27 cellular contexts compared by ENCODE assay signal in the genomic region with DNA sequence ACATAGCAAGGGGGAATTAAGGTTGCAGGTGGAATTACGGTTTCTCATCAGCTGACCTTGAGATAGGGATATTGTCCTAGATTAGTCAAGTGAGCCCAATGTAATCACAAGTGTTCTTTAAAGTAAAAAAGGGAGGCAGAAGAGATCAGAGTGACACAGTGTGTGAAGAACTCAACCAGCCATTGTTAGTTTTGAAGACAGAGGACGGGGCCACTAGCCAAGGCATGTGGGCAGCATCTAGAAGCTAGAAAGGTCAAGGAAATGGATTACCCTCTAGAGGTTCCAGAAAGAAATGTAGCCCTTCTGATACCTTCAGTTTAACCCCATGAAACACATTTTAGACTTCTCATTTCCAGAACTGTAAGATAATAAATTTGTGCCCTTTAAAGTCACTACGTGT. TPM values are rescaled to one million over a fixed set of nuclear protein-coding genes. Genes with fewer than 3 reads are reported as not detected.
DNase-seq lines count a peak whose midpoint lies in the region; ATAC-seq, FAIRE-seq and TF ChIP-seq lines count a peak whose summit lies in the region.
"Had no signal": no experiment of that assay in that cellular context is flagged by ENCODE, and none has a peak within 500 bp of the region (broad histone marks: within the 10 kb centered on the region; RNA-seq: fewer than 3 reads in every experiment).

No MANE protein-coding gene starts in this region.

- H3K36me3 ChIP-seq in HepG2 (replicated peaks in 1 of 2; ENCODE audit: control insufficient read depth in 1 of 2, insufficient read depth in 2 of 2, low read length in 2 of 2) (no peaks in the 10 kb centered on the region), right lobe of liver (no peaks in the 10 kb centered on the region), HEK293 (ENCODE audit: control insufficient read depth in 2 of 2, insufficient read depth in 1 of 2, low read length in 2 of 2) (no peaks in the 10 kb centered on the region), K562 (ENCODE audit: control insufficient read depth, insufficient read depth, low read length) (no peaks in the 10 kb centered on the region), spleen (no peaks in the 10 kb centered on the region)
- H3K36me3 ChIP-seq: BE2C, BLaER1 had no signal

- POLR2A ChIA-PET in HepG2 (lab: Yijun Ruan, JAX) (no interaction called here), HEK293 (lab: Yijun Ruan, JAX) (no interaction called here), K562 (lab: Yijun Ruan, JAX) (no interaction called here), T-cell (lab: Charles Lee) (interaction anchor here in 1 of 2 donors (0.5 kb wide), 1 partner anchor 179 kb away, joined by 3 read pairs; no protein-coding TSS in a partner anchor)
- POLR2A ChIA-PET in activated CD8-positive, alpha-beta T cell treated with anti-CD3 and anti-CD28 coated beads, Interleukin-2, amount 10 ng/mL, durations not matched to agents 7 days and 5 days (lab: Charles Lee), result no interaction called here

- FAIRE-seq in HepG2 (lab: Jason Lieb, UNC), result no peak
- FAIRE-seq in GM19239 (lab: Jason Lieb, UNC), result peak; percentile 51
- peak; percentile 19 for FAIRE-seq in K562 (lab: Jason Lieb, UNC)
- FAIRE-seq: A204.1, GM12878 had no signal

- no peaks in the 10 kb centered on the region for H3K9me1 ChIP-seq in K562 (ENCODE audit: control insufficient read depth, insufficient read depth, low read length)

- intact Hi-C loops in HepG2 (cut with micrococcal nuclease; ENCODE audit: unreplicated experiment), result no loop called here
- intact Hi-C loops in right lobe of liver (cut with DNase I), result no loop called here
- intact Hi-C loops in K562 (cut with micrococcal nuclease), result no loop called here
- intact Hi-C loops in spleen (cut with DNase I; ENCODE audit: low total_unique reads), result no loop called here

- no peak for TF ChIP-seq CTCF in HepG2 (CRISPR knock-in tag; IDR thresholded peaks at IDR 0.05)
- TF ChIP-seq CTCF in right lobe of liver (IDR thresholded peaks at IDR 0.05), result no peak
- no peak for TF ChIP-seq CTCF in HEK293 (tag by site-specific recombination; IDR thresholded peaks at IDR 0.05)
- TF ChIP-seq CTCF in K562 (IDR thresholded peaks at IDR 0.05 in 2 of 3, conservative IDR thresholded peaks at IDR 0.05 in 1 of 3; ENCODE audit: insufficient read depth in 2 of 3, low read depth in 1 of 3, low read length in 3 of 3), result no peak
- TF ChIP-seq CTCF in spleen (IDR thresholded peaks at IDR 0.05 in 8 of 11, conservative IDR thresholded peaks at IDR 0.05 in 3 of 11), result no peak

- TF ChIP-seq EP300 in HepG2 (IDR thresholded peaks at IDR 0.05; ENCODE audit: low read depth in 2 of 2, low read length in 2 of 2), result no peak
- TF ChIP-seq EP300 in HepG2 (CRISPR knock-in tag; IDR thresholded peaks at IDR 0.05; ENCODE audit: borderline replicate concordance), result no peak
- no peak for TF ChIP-seq EP300 in K562 (IDR thresholded peaks at IDR 0.05; ENCODE audit: low read length)

- H3K9me3 Mint-ChIP-seq in activated CD8-positive, alpha-beta T cell treated with anti-CD3 and anti-CD28 coated beads, Interleukin-2, amount 10 ng/mL, durations not matched to agents 7 days and 5 days (ENCODE audit: insufficient read depth), result peaks cover 5% of the 10 kb centered on the region
- H3K9me3 Mint-ChIP-seq in T-cell, result peaks cover 6 to 10% (median 6%) of the 10 kb centered on the region in 3 donors

- TF ChIP-seq POLR2A in HepG2 (IDR thresholded peaks at IDR 0.05; ENCODE audit: insufficient read depth in 1 of 2, low read depth in 2 of 2, low read length in 2 of 2), result no peak
- no peak for TF ChIP-seq POLR2A in right lobe of liver (IDR thresholded peaks at IDR 0.05)
- TF ChIP-seq POLR2A in K562 (conservative IDR thresholded peaks at IDR 0.05), result no peak
- no peak for TF ChIP-seq POLR2A in spleen (IDR thresholded peaks at IDR 0.05)

- no peaks in the 10 kb centered on the region for H3K36me3 Mint-ChIP-seq in activated CD8-positive, alpha-beta T cell treated with anti-CD3 and anti-CD28 coated beads, Interleukin-2, amount 10 ng/mL, durations not matched to agents 7 days and 5 days (ENCODE audit: low read depth)
- H3K36me3 Mint-ChIP-seq in T-cell, result peaks cover 17% of the 10 kb centered on the region
- H3K36me3 Mint-ChIP-seq: CD14-positive monocyte had no signal

- peaks cover 8% of the 10 kb centered on the region for H3K9me3 ChIP-seq in HepG2 (ENCODE audit: low read length)
- H3K9me3 ChIP-seq in right lobe of liver, result no peaks in the 10 kb centered on the region
- H3K9me3 ChIP-seq in HEK293 (ENCODE audit: control insufficient read depth, insufficient read depth, low read depth, low read length), result no peaks in the 10 kb centered on the region
- no peaks in the 10 kb centered on the region for H3K9me3 ChIP-seq in K562 (replicated peaks; ENCODE audit: control insufficient read depth, insufficient read depth, low read depth, low read length)
- H3K9me3 ChIP-seq in spleen, result peaks cover 5 to 13% (median 10%) of the 10 kb centered on the region in 8 donors
- H3K9me3 ChIP-seq: BE2C had no signal

- no peak overlapping the region for H3K4me3 Mint-ChIP-seq in activated CD8-positive, alpha-beta T cell treated with anti-CD3 and anti-CD28 coated beads, Interleukin-2, amount 10 ng/mL, durations not matched to agents 7 days and 5 days
- no peak overlapping the region for H3K4me3 Mint-ChIP-seq in T-cell
- H3K4me3 Mint-ChIP-seq: CD14-positive monocyte; CD4-positive, alpha-beta memory T cell; CD4-positive, CD25-positive, alpha-beta regulatory T cell; CD8-positive, alpha-beta memory T cell had no signal

- WGBS in HepG2 (ENCODE audit: low lambda C conversion rate), result 58% methylated on average over 3 of the region's 3 CpGs
- 100% methylated on average over 3 of the region's 3 CpGs for WGBS in right lobe of liver (ENCODE audit: insufficient coverage, low coverage, low lambda C conversion rate, missing lambda C conversion rate)
- WGBS in K562 (ENCODE audit: insufficient coverage, low coverage, missing lambda C conversion rate), result 0% methylated on average over 3 of the region's 3 CpGs
- 94 to 97% (median 95%) methylated on average over 3 of the region's 3 CpGs for whole genome bisulfite sequencing in spleen, 5 donors

- H3K27ac ChIP-seq in HepG2 (ENCODE audit: extremely low read length, insufficient read depth, low read length) (no peak overlapping the region), right lobe of liver (no peak overlapping the region), HEK293 (ENCODE audit: extremely low read depth, low read depth, low read length) (no peak overlapping the region), K562 (ENCODE audit: extremely low read depth, low read depth, low read length) (no peak overlapping the region), spleen (no peak overlapping the region)
- H3K27ac ChIP-seq: BLaER1 had no signal

- CTCF ChIA-PET in HepG2 (lab: Yijun Ruan, JAX; ENCODE audit: low intra/inter-chr PET ratio, low total read pairs), result no interaction called here
- CTCF ChIA-PET in HEK293 (lab: Yijun Ruan, JAX), result interaction anchor here (0.6 to 2.0 kb wide), 3 partner anchors 10 to 869 kb away, joined by 3 to 12 read pairs (median 3); no protein-coding TSS in a partner anchor
- CTCF ChIA-PET in K562 (lab: Yijun Ruan, JAX; ENCODE audit: low intra/inter-chr PET ratio), result no interaction called here
- CTCF ChIA-PET in activated CD8-positive, alpha-beta T cell treated with anti-CD3 and anti-CD28 coated beads, Interleukin-2, amount 10 ng/mL, durations not matched to agents 7 days and 5 days (lab: Charles Lee), result interaction anchor here (0.9 to 1.9 kb wide), 2 partner anchors 10 to 198 kb away, joined by 3 to 5 read pairs; no protein-coding TSS in a partner anchor
- CTCF ChIA-PET in T-cell (lab: Charles Lee), result interaction anchor here in 1 of 2 donors (1.0 kb wide), 1 partner anchor 198 kb away, joined by 3 read pairs; no protein-coding TSS in a partner anchor

- peaks cover 4% of the 10 kb centered on the region for H3K27me3 Mint-ChIP-seq in activated CD8-positive, alpha-beta T cell treated with anti-CD3 and anti-CD28 coated beads, Interleukin-2, amount 10 ng/mL, durations not matched to agents 7 days and 5 days (ENCODE audit: low read depth)
- no peaks in the 10 kb centered on the region for H3K27me3 Mint-ChIP-seq in T-cell
- H3K27me3 Mint-ChIP-seq: CD4-positive, alpha-beta memory T cell had no signal

- H3K9ac ChIP-seq in HepG2 (ENCODE audit: insufficient read depth, low read depth, low read length) (no peak overlapping the region), K562 (ENCODE audit: insufficient read depth in 1 of 2, low read depth in 2 of 2, low read length in 2 of 2) (no peak overlapping the region)
- H3K9ac ChIP-seq: BLaER1 had no signal

- H3K4me1 Mint-ChIP-seq in activated CD8-positive, alpha-beta T cell treated with anti-CD3 and anti-CD28 coated beads, Interleukin-2, amount 10 ng/mL, durations not matched to agents 7 days and 5 days (ENCODE audit: low read depth), result no peaks in the 10 kb centered on the region
- H3K4me1 Mint-ChIP-seq in T-cell, result no peaks in the 10 kb centered on the region
- H3K4me1 Mint-ChIP-seq: CD4-positive, alpha-beta memory T cell had no signal

- H3K4me3 ChIP-seq in HepG2 (replicated peaks in 1 of 3; ENCODE audit: insufficient read depth in 1 of 3, low read depth in 2 of 3, low read length in 3 of 3) (no peak overlapping the region), right lobe of liver (no peak overlapping the region), HEK293 (ENCODE audit: low read depth, low read length) (no peak overlapping the region), K562 (no peak overlapping the region), spleen (no peak overlapping the region)
- H3K4me3 ChIP-seq: BLaER1, GM12878 had no signal

- ATAC-seq in HepG2 (no peak), right lobe of liver (no peak), K562 (no peak), T-cell (replicated peaks in 1 of 4) (no peak)
- ATAC-seq in activated CD8-positive, alpha-beta T cell treated with anti-CD3 and anti-CD28 coated beads, Interleukin-2, amount 10 ng/mL, durations not matched to agents 7 days and 5 days, result no peak

- H3K27ac Mint-ChIP-seq in activated CD8-positive, alpha-beta T cell treated with anti-CD3 and anti-CD28 coated beads, Interleukin-2, amount 10 ng/mL, durations not matched to agents 7 days and 5 days, result no peak overlapping the region
- no peak overlapping the region for H3K27ac Mint-ChIP-seq in T-cell
- H3K27ac Mint-ChIP-seq: CD4-positive, alpha-beta memory T cell; CD4-positive, CD25-positive, alpha-beta regulatory T cell; CD8-positive, alpha-beta memory T cell had no signal

- in situ Hi-C loops in HepG2 (cut with HindIII; ENCODE audit: extremely low pct_ligation_motif_present, low pct_unique_long_range_greater_than_20kb), result loop anchor here (25.0 kb wide), 1 partner anchor 364 kb away; a partner anchor contains a TSS
- in situ Hi-C loops in K562 (cut with MboI), result no loop called here

- H3K4me2 ChIP-seq in HepG2 (ENCODE audit: low read depth, low read length) (no peak overlapping the region), K562 (ENCODE audit: insufficient read depth, low read length) (no peak overlapping the region)
- H3K4me2 ChIP-seq: BLaER1 had no signal

- no TSS peak for BruUV-seq in HepG2 (replicated peaks; lab: Mats Ljungman, UMichigan)
- no TSS peak for BruUV-seq in K562 (replicated peaks; lab: Mats Ljungman, UMichigan)

- H3K27me3 ChIP-seq in HepG2 (ENCODE audit: control insufficient read depth in 1 of 2, insufficient read depth in 2 of 2, low read length in 2 of 2), result no peaks in the 10 kb centered on the region
- H3K27me3 ChIP-seq in right lobe of liver, result no peaks in the 10 kb centered on the region
- no peaks in the 10 kb centered on the region; a peak in 1 of 5 replicates for H3K27me3 ChIP-seq in K562 (ENCODE audit: control insufficient read depth in 2 of 2, insufficient read depth in 2 of 2, low read length in 2 of 2)
- H3K27me3 ChIP-seq in spleen (replicated peaks in 1 of 7), result no peaks in the 10 kb centered on the region
- H3K27me3 ChIP-seq: BE2C, BLaER1 had no signal

- TF ChIP-seq RAD21 in HepG2 (CRISPR knock-in tag; IDR thresholded peaks at IDR 0.05) (no peak), K562 (CRISPR knock-in tag; conservative IDR thresholded peaks at IDR 0.05 in 1 of 2, IDR thresholded peaks at IDR 0.05 in 1 of 2) (no peak)

- H2AFZ ChIP-seq in HepG2 (ENCODE audit: low read length), result no peak overlapping the region
- H2AFZ ChIP-seq in K562 (ENCODE audit: low read depth, low read length), result no peak overlapping the region

- H3K4me1 ChIP-seq in HepG2 (ENCODE audit: insufficient read depth, low read length), result no peaks in the 10 kb centered on the region
- H3K4me1 ChIP-seq in right lobe of liver, result peaks cover 0 to 24% (median 6%) of the 10 kb centered on the region in 4 donors
- H3K4me1 ChIP-seq in HEK293 (ENCODE audit: control insufficient read depth, insufficient read depth, low read length), result no peaks in the 10 kb centered on the region
- no peaks in the 10 kb centered on the region for H3K4me1 ChIP-seq in K562 (replicated peaks in 1 of 2; ENCODE audit: control insufficient read depth in 2 of 2, insufficient read depth in 2 of 2, low read length in 2 of 2)
- H3K4me1 ChIP-seq in spleen, result peaks cover 0 to 16% (median 3%) of the 10 kb centered on the region in 6 donors
- H3K4me1 ChIP-seq: BE2C, BLaER1 had no signal

- H4K20me1 ChIP-seq in HepG2 (ENCODE audit: insufficient read depth, low read length), result no peaks in the 10 kb centered on the region
- no peaks in the 10 kb centered on the region for H4K20me1 ChIP-seq in K562 (replicated peaks; ENCODE audit: control insufficient read depth, insufficient read depth, low read length)
- H4K20me1 ChIP-seq: BLaER1 had no signal

- DNase-seq in HepG2 (ENCODE audit: low spot score) (no peak), right lobe of liver (no peak), GM19239 (ENCODE audit: insufficient read length, low spot score) (no peak), K562 (ENCODE audit: extremely low read depth in 1 of 4, low spot score in 3 of 4) (no peak), spleen (no peak), T-cell (no peak)
- no peak for DNase-seq in activated CD8-positive, alpha-beta T cell treated with anti-CD3 and anti-CD28 coated beads, Interleukin-2, amount 10 ng/mL, durations not matched to agents 7 days and 5 days
- DNase-seq: 8988T; ACHN; BE2C; C1 segment of cervical spinal cord; CD4-positive, alpha-beta memory T cell; CD4-positive, CD25-positive, alpha-beta regulatory T cell; CD8-positive, alpha-beta memory T cell; COR-L47; DMS 273 treated with DMSO at 0.1 percent for 48 hours; DMS153; DMS53; DMS79; DND-41; EL; GDM1 had no signal

- H3K79me2 ChIP-seq in HepG2 (ENCODE audit: insufficient read depth, low read length) (no peaks in the 10 kb centered on the region), K562 (ENCODE audit: control insufficient read depth, insufficient read depth, low read length) (no peaks in the 10 kb centered on the region)

RNA-seq across cellular contexts. Expression of a gene that starts 18.5 kb away (rescaled TPM):
- total RNA-seq in HepG2 (2016; rRNA removed; fragmentation: Illumina TruSeq; extraction: Trizol), result 93.0 and 102 TPM in 2 replicates
- total RNA-seq in HepG2 (2016; cell fraction: cytosol; rRNA removed; fragmentation: Illumina TruSeq; extraction: Trizol; ENCODE audit: low read depth), result 6.2 and 7.3 TPM in 2 replicates
- total RNA-seq in HepG2 (2016; cell fraction: insoluble cytoplasmic fraction; rRNA removed; fragmentation: Illumina TruSeq; extraction: Trizol), result 86.9 and 96.9 TPM in 2 replicates
- total RNA-seq in HepG2 (2016; cell fraction: membrane; rRNA removed; fragmentation: Illumina TruSeq; extraction: Trizol), result 27.1 and 29.7 TPM in 2 replicates
- 43.2 and 44.5 TPM in 2 replicates for total RNA-seq in HepG2 (2016; cell fraction: nucleus; rRNA removed; fragmentation: Illumina TruSeq; extraction: Trizol)
- polyA plus RNA-seq in HepG2 (2011; rRNA removed), result 28.3 and 33.0 TPM in 2 replicates
- polyA plus RNA-seq in HepG2 (2011; cell fraction: cytosol; rRNA removed), result 20.4 and 29.5 TPM in 2 replicates
- 10.7 and 13.8 TPM in 2 replicates for polyA plus RNA-seq in HepG2 (2011; cell fraction: nucleus; rRNA removed)
- 34.7 and 37.0 TPM in 2 replicates for polyA plus RNA-seq in HepG2 (2012)
- 3.1 and 3.8 TPM in 2 replicates for polyA plus RNA-seq in HepG2 (2016; cell fraction: cytosol; fragmentation: Illumina TruSeq; extraction: Trizol; ENCODE audit: low read depth)
- polyA plus RNA-seq in HepG2 (2016; cell fraction: insoluble cytoplasmic fraction; fragmentation: Illumina TruSeq; extraction: Trizol; ENCODE audit: low read depth), result 70.1 and 81.8 TPM in 2 replicates
- 12.6 and 14.3 TPM in 2 replicates for polyA plus RNA-seq in HepG2 (2016; cell fraction: membrane; fragmentation: Illumina TruSeq; extraction: Trizol; ENCODE audit: low read depth)
- 43.9 and 44.2 TPM in 2 replicates for polyA plus RNA-seq in HepG2 (2016; cell fraction: nucleus; fragmentation: Illumina TruSeq; extraction: Trizol; ENCODE audit: insufficient read depth, low read depth)
- polyA minus RNA-seq in HepG2 (2011; rRNA and poly(A)+ RNA removed; ENCODE audit: low replicate concordance), result 96.9 and 99.6 TPM in 2 replicates
- polyA minus RNA-seq in HepG2 (2011; cell fraction: cytosol; rRNA and poly(A)+ RNA removed), result 45.5 and 51.8 TPM in 2 replicates
- 24.7 and 35.2 TPM in 2 replicates for polyA minus RNA-seq in HepG2 (2011; cell fraction: nucleus; rRNA and poly(A)+ RNA removed)
- 10 to 100 TPM; 29.1 to 70.4 (median 50.9) TPM for total RNA-seq in right lobe of liver
- 23.0 and 28.7 TPM in 2 replicates for total RNA-seq in K562 (2011; cell fraction: chromatin; rRNA removed; ENCODE audit: low replicate concordance)
- 18.7 and 19.7 TPM in 2 replicates for total RNA-seq in K562 (2011; cell fraction: nucleolus; rRNA removed)
- 25.7 and 28.0 TPM in 2 replicates for total RNA-seq in K562 (2011; cell fraction: nucleoplasm; rRNA removed)
- total RNA-seq in K562 (2014; rRNA removed), result 42.7 and 47.8 TPM in 2 replicates
- total RNA-seq in K562 (2014; rRNA removed; fragmentation: Illumina TruSeq; extraction: Trizol), result 44.8 and 47.9 TPM in 2 replicates
- 47.8 and 49.3 TPM in 2 replicates for total RNA-seq in K562 (2015; rRNA removed; fragmentation: Illumina TruSeq; extraction: Trizol)
- total RNA-seq in K562 (2021), result 52.9 and 56.8 TPM in 2 replicates
- polyA plus RNA-seq in K562 (2011; rRNA removed), result 28.2 and 28.5 TPM in 2 replicates
- polyA plus RNA-seq in K562 (2011; cell fraction: cytosol; rRNA removed), result 19.4 and 29.6 TPM in 2 replicates
- polyA plus RNA-seq in K562 (2011; cell fraction: nucleus; rRNA removed), result 12.0 and 15.8 TPM in 2 replicates
- 30.5 and 39.5 TPM in 2 replicates for polyA plus RNA-seq in K562 (2012)
- 33.9 and 36.6 TPM in 2 replicates for polyA plus RNA-seq in K562 (2014; fragmentation: Illumina TruSeq; extraction: Trizol)
- polyA plus RNA-seq in K562 (2014; fragmentation: Nextera tagmentation; extraction: Ambion mirVana), result 10 to 100 TPM; 26.1 to 37.9 TPM
- 23.1 and 26.6 TPM in 2 replicates for polyA plus RNA-seq in K562 (2014; rRNA removed)
- polyA minus RNA-seq in K562 (2011; rRNA and poly(A)+ RNA removed), result 65.9 and 69.6 TPM in 2 replicates
- 26.6 and 31.6 TPM in 2 replicates for polyA minus RNA-seq in K562 (2011; cell fraction: cytosol; rRNA and poly(A)+ RNA removed)
- 8.6 and 20.3 TPM in 2 replicates for polyA minus RNA-seq in K562 (2011; cell fraction: nucleus; rRNA and poly(A)+ RNA removed)
- 10 to 100 TPM; 37.8 to 38.4 TPM for total RNA-seq in activated CD8-positive, alpha-beta T cell treated with anti-CD3 and anti-CD28 coated beads, Interleukin-2, amount 10 ng/mL, durations not matched to agents 7 days and 5 days
- 10 to 100 TPM; 63.1 to 97.7 (median 73.4) TPM for total RNA-seq in spleen
- polyA plus RNA-seq in spleen, result 10 to 100 TPM; 28.7 to 41.7 (median 29.2) TPM
- total RNA-seq in T-cell, result 100 to 1,000 TPM in 2 of 5 donors, 10 to 100 TPM in 3; 83.4 to 215 (median 86.8) TPM

RNA-seq across cellular contexts. Expression of a gene that starts 44.4 kb away (rescaled TPM):
- total RNA-seq in HepG2 (2016; rRNA removed; fragmentation: Illumina TruSeq; extraction: Trizol) (19.7 and 24.0 TPM in 2 replicates), right lobe of liver (1 to 10 TPM; 2.7 to 8.5 (median 3.5) TPM), K562 (2014; rRNA removed) (9.1 and 9.3 TPM in 2 replicates), K562 (2014; rRNA removed; fragmentation: Illumina TruSeq; extraction: Trizol) (5.3 and 6.4 TPM in 2 replicates), K562 (2015; rRNA removed; fragmentation: Illumina TruSeq; extraction: Trizol) (6.3 and 6.5 TPM in 2 replicates), K562 (2021) (10.4 and 10.9 TPM in 2 replicates), spleen (10 to 100 TPM; 11.2 to 19.0 (median 13.5) TPM), T-cell (10 to 100 TPM; 18.6 to 60.2 (median 22.4) TPM)
- 1.1 TPM in 2 replicates for total RNA-seq in HepG2 (2016; cell fraction: cytosol; rRNA removed; fragmentation: Illumina TruSeq; extraction: Trizol; ENCODE audit: low read depth)
- total RNA-seq in HepG2 (2016; cell fraction: insoluble cytoplasmic fraction; rRNA removed; fragmentation: Illumina TruSeq; extraction: Trizol), result 20.0 and 20.4 TPM in 2 replicates
- total RNA-seq in HepG2 (2016; cell fraction: membrane; rRNA removed; fragmentation: Illumina TruSeq; extraction: Trizol), result 6.4 and 6.9 TPM in 2 replicates
- total RNA-seq in HepG2 (2016; cell fraction: nucleus; rRNA removed; fragmentation: Illumina TruSeq; extraction: Trizol), result 18.6 and 19.0 TPM in 2 replicates
- polyA plus RNA-seq in HepG2 (2011; rRNA removed) (18.0 and 20.4 TPM in 2 replicates), K562 (2011; rRNA removed) (18.0 and 18.7 TPM in 2 replicates), K562 (2014; fragmentation: Illumina TruSeq; extraction: Trizol) (12.1 and 13.5 TPM in 2 replicates), K562 (2014; fragmentation: Nextera tagmentation; extraction: Ambion mirVana) (under 1 TPM; 0.69 to 0.81 TPM), K562 (2014; rRNA removed) (12.9 and 13.0 TPM in 2 replicates), spleen (1 to 10 TPM; 7.2 to 7.8 (median 7.5) TPM)
- polyA plus RNA-seq in HepG2 (2011; cell fraction: cytosol; rRNA removed), result 11.2 and 16.9 TPM in 2 replicates
- polyA plus RNA-seq in HepG2 (2011; cell fraction: nucleus; rRNA removed), result 25.8 and 34.6 TPM in 2 replicates
- 15.2 and 16.7 TPM in 2 replicates for polyA plus RNA-seq in HepG2 (2012)
- polyA plus RNA-seq in HepG2 (2016; cell fraction: cytosol; fragmentation: Illumina TruSeq; extraction: Trizol; ENCODE audit: low read depth), result 0.89 and 0.94 TPM in 2 replicates
- 27.8 and 29.9 TPM in 2 replicates for polyA plus RNA-seq in HepG2 (2016; cell fraction: insoluble cytoplasmic fraction; fragmentation: Illumina TruSeq; extraction: Trizol; ENCODE audit: low read depth)
- 3.6 and 4.2 TPM in 2 replicates for polyA plus RNA-seq in HepG2 (2016; cell fraction: membrane; fragmentation: Illumina TruSeq; extraction: Trizol; ENCODE audit: low read depth)
- polyA plus RNA-seq in HepG2 (2016; cell fraction: nucleus; fragmentation: Illumina TruSeq; extraction: Trizol; ENCODE audit: insufficient read depth, low read depth), result 31.9 and 32.8 TPM in 2 replicates
- 11.2 and 20.8 TPM in 2 replicates for polyA minus RNA-seq in HepG2 (2011; rRNA and poly(A)+ RNA removed; ENCODE audit: low replicate concordance)
- polyA minus RNA-seq in HepG2 (2011; cell fraction: cytosol; rRNA and poly(A)+ RNA removed), result 8.8 and 9.8 TPM in 2 replicates
- polyA minus RNA-seq in HepG2 (2011; cell fraction: nucleus; rRNA and poly(A)+ RNA removed), result 11.8 and 15.0 TPM in 2 replicates
- 17.3 and 19.2 TPM in 2 replicates for total RNA-seq in K562 (2011; cell fraction: chromatin; rRNA removed; ENCODE audit: low replicate concordance)
- total RNA-seq in K562 (2011; cell fraction: nucleolus; rRNA removed), result 12.0 and 12.3 TPM in 2 replicates
- total RNA-seq in K562 (2011; cell fraction: nucleoplasm; rRNA removed), result 16.4 and 18.7 TPM in 2 replicates
- polyA plus RNA-seq in K562 (2011; cell fraction: cytosol; rRNA removed), result 13.8 and 21.9 TPM in 2 replicates
- 33.6 and 39.4 TPM in 2 replicates for polyA plus RNA-seq in K562 (2011; cell fraction: nucleus; rRNA removed)
- polyA plus RNA-seq in K562 (2012), result 9.2 and 11.1 TPM in 2 replicates
- polyA minus RNA-seq in K562 (2011; rRNA and poly(A)+ RNA removed), result 14.5 and 16.2 TPM in 2 replicates
- polyA minus RNA-seq in K562 (2011; cell fraction: cytosol; rRNA and poly(A)+ RNA removed), result 5.5 and 5.6 TPM in 2 replicates
- 7.8 and 12.4 TPM in 2 replicates for polyA minus RNA-seq in K562 (2011; cell fraction: nucleus; rRNA and poly(A)+ RNA removed)
- 10 to 100 TPM; 19.3 to 19.8 TPM for total RNA-seq in activated CD8-positive, alpha-beta T cell treated with anti-CD3 and anti-CD28 coated beads, Interleukin-2, amount 10 ng/mL, durations not matched to agents 7 days and 5 days

Comparison
In these comparisons a context has a peak if more than half of its experiments do, and no peak if none do; other contexts are left out.
1. CTCF ChIA-PET loops: an anchor here in HEK293 (0.6 to 2.0 kb wide) and activated CD8-positive, alpha-beta T cell treated with anti-CD3 and anti-CD28 coated beads, Interleukin-2, amount 10 ng/mL, durations not matched to agents 7 days and 5 days (0.9 to 1.9 kb wide); none called in HepG2 and K562.